In genomic region chr5:133245191-133246052, GRCh38 we compare ENCODE assay signal across 1 cellular context.
TF ChIP-seq lines count a peak whose summit lies in the region.

No MANE protein-coding gene starts in this region.

TF ChIP-seq in GM12878, 131 proteins besides CTCF, POLR2A, EP300 and RAD21 (continued from another document):
- TF ChIP-seq ELK1 (IDR thresholded peaks at IDR 0.05; ENCODE audit: low read depth, low read length) (no peak), ZNF622 (IDR thresholded peaks at IDR 0.05) (no peak), HDAC6 (IDR thresholded peaks at IDR 0.05; ENCODE audit: unreplicated experiment) (no peak), BCL3 (IDR thresholded peaks at IDR 0.05; ENCODE audit: borderline replicate concordance, insufficient read depth, low read depth, low read length, poor library complexity, severe bottlenecking) (no peak)
